Comparison of ENCODE assay signal across 8 cellular contexts in genomic region chr9:132240860-132241482, GRCh38.
DNase-seq lines count a peak whose midpoint lies in the region; ATAC-seq and TF ChIP-seq lines count a peak whose summit lies in the region.

No MANE protein-coding gene starts in this region.

- H3K36me3 ChIP-seq in A673 (ENCODE audit: insufficient read depth, low read length, poor library complexity, severe bottlenecking), result no peaks in the 10 kb centered on the region
- no peaks in the 10 kb centered on the region for H3K36me3 ChIP-seq in smooth muscle cell (ENCODE audit: low read depth)

- H2AFZ ChIP-seq in smooth muscle cell (ENCODE audit: low read depth), result no peak overlapping the region

- H3K9ac ChIP-seq in smooth muscle cell (ENCODE audit: low read depth), result no peak overlapping the region

- POLR2A ChIA-PET in A673 (lab: Charles Lee; ENCODE audit: low non-redundant PET), result interaction anchor here (0.6 to 0.7 kb wide), 2 partner anchors 220 to 1751 kb away, joined by 6 to 8 read pairs; partner anchors contain the start of gene VAV2

- intact Hi-C loops in A673 (cut with micrococcal nuclease; ENCODE audit: unreplicated experiment), result no loop called here

- no peaks in the 10 kb centered on the region for H3F3A ChIP-seq in smooth muscle cell (ENCODE audit: low read depth)

- CTCF ChIA-PET in A673 (lab: Charles Lee), result interaction anchor here (0.7 to 1.1 kb wide), 2 partner anchors 12 to 18 kb away, joined by 3 to 6 read pairs; no protein-coding TSS in a partner anchor

- no peak for TF ChIP-seq CTCF in A673 (conservative IDR thresholded peaks at IDR 0.05; ENCODE audit: low read depth, low read length)
- TF ChIP-seq CTCF in smooth muscle cell (IDR thresholded peaks at IDR 0.05; ENCODE audit: borderline replicate concordance, insufficient read depth, poor library complexity, severe bottlenecking), result no peak

- H4K20me1 ChIP-seq in smooth muscle cell (ENCODE audit: low read depth), result no peaks in the 10 kb centered on the region

- H3K27me3 ChIP-seq in A673 (replicated peaks; ENCODE audit: insufficient read depth, low read depth, low read length, poor library complexity) (no peaks in the 10 kb centered on the region), smooth muscle cell (ENCODE audit: low read depth) (peaks cover 77% of the 10 kb centered on the region)

- H3K4me2 ChIP-seq in smooth muscle cell, result peak overlapping the region; percentile 93

- H3K79me2 ChIP-seq in smooth muscle cell (ENCODE audit: low read depth), result no peaks in the 10 kb centered on the region

- DNase-seq in A673 (ENCODE audit: low spot score), result peak; percentile 98
- peak; percentile 9 to 68 for DNase-seq in NCI-H446 (lab: John Stamatoyannopoulos, UW)
- peak; percentile 93 for DNase-seq in activated CD4-positive, CD25-positive, alpha-beta regulatory T cell treated with anti-CD3 and anti-CD28 coated beads, Interleukin-2, amount 50 U/mL, for 16 hours (ENCODE audit: low read depth, low spot score)
- DNase-seq in caudate nucleus (lab: John Stamatoyannopoulos, UW), result peak in 60 of 61 donors; percentile 47 to 97 (median 87)
- DNase-seq in iris pigment epithelial cell (ENCODE audit: low read depth), result peak; percentile 89
- peak; percentile 70 for DNase-seq in smooth muscle cell (lab: John Stamatoyannopoulos, UW; ENCODE audit: unreplicated experiment)

- peaks cover 30% of the 10 kb centered on the region for H3K4me1 ChIP-seq in A673 (ENCODE audit: insufficient read depth, low read length, poor library complexity, severe bottlenecking)
- peaks cover 7% of the 10 kb centered on the region for H3K4me1 ChIP-seq in smooth muscle cell (ENCODE audit: low read depth)

- ATAC-seq in GM18907 (IDR thresholded peaks at IDR 0.05; ENCODE audit: unreplicated experiment), result peak; percentile 72
- ATAC-seq in HG03159 (IDR thresholded peaks at IDR 0.05; ENCODE audit: unreplicated experiment), result peak; percentile 73

- H3K27ac ChIP-seq in A673 (ENCODE audit: low read depth, low read length, poor library complexity, severe bottlenecking) (no peak overlapping the region), caudate nucleus (ENCODE audit: low read depth, low read length) (peak overlapping the region; percentile 26), smooth muscle cell (ENCODE audit: low read depth) (no peak overlapping the region)

- peak overlapping the region; percentile 65 for H3K4me3 ChIP-seq in A673 (ENCODE audit: low read depth, low read length, poor library complexity, severe bottlenecking)
- peak overlapping the region; percentile 66 for H3K4me3 ChIP-seq in smooth muscle cell

- no peaks in the 10 kb centered on the region for H3K9me3 ChIP-seq in A673 (ENCODE audit: low read depth, low read length, poor library complexity, severe bottlenecking)
- no peaks in the 10 kb centered on the region for H3K9me3 ChIP-seq in smooth muscle cell (replicated peaks; ENCODE audit: low read depth)

- 6% methylated on average over 32 of the region's 62 CpGs for WGBS in smooth muscle cell (ENCODE audit: low lambda C conversion rate)

- BruUV-seq in A673 (replicated peaks; lab: Mats Ljungman, UMichigan), result no TSS peak

Comparison
In these comparisons a context has a peak if more than half of its experiments do, and no peak if none do; other contexts are left out.
1. DNase-seq: peak in every context shown above with its lines; median percentile 98 in A673; 93 in activated CD4-positive, CD25-positive, alpha-beta regulatory T cell treated with anti-CD3 and anti-CD28 coated beads, Interleukin-2, amount 50 U/mL, for 16 hours; 89 in iris pigment epithelial cell; 87 in caudate nucleus; 70 in smooth muscle cell; 38 in NCI-H446.